In the genomic region with DNA sequence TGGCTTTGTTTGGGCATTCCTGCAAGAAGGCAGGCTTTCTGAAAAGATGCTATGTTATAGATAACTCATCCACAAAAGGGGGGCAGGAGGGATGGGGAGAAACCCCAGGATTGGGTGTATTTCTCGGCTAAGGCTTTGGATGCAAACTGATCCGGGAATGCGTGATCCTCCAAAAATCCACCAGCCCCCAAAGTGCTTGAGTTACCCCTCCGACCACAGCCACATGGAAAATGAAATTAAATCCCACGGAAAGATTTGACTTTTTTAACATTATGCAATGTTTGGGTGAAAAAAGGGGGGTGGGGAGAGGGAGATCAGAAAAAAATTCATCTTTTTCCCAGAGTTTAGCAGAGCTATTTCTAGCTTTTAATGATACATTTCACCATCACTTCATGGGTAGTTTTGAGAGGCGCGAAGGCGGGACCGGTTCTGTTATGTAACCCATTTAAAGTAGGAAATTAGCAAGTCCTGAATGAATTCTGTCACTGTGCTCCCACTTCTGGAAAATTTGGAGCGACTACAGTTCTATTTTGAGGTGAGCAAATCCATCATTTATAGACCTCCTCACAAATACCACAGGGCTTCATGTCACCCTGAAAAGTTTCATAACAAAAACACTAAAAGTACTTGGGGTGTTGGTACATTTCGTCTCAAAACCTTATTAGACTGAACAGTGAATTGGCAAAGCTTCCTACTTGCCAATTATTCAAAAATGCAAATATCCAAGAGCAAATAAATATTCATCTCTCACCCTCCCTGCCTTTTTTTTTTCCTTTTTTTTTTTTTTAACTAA, we compare ENCODE assay signal across 1 cellular context.
TF ChIP-seq lines count a peak whose summit lies in the region.

No MANE protein-coding gene starts in this region.

TF ChIP-seq in K562, 482 proteins besides CTCF, POLR2A, EP300 and RAD21 (continued from another document):
- TF ChIP-seq, protein P1, sequence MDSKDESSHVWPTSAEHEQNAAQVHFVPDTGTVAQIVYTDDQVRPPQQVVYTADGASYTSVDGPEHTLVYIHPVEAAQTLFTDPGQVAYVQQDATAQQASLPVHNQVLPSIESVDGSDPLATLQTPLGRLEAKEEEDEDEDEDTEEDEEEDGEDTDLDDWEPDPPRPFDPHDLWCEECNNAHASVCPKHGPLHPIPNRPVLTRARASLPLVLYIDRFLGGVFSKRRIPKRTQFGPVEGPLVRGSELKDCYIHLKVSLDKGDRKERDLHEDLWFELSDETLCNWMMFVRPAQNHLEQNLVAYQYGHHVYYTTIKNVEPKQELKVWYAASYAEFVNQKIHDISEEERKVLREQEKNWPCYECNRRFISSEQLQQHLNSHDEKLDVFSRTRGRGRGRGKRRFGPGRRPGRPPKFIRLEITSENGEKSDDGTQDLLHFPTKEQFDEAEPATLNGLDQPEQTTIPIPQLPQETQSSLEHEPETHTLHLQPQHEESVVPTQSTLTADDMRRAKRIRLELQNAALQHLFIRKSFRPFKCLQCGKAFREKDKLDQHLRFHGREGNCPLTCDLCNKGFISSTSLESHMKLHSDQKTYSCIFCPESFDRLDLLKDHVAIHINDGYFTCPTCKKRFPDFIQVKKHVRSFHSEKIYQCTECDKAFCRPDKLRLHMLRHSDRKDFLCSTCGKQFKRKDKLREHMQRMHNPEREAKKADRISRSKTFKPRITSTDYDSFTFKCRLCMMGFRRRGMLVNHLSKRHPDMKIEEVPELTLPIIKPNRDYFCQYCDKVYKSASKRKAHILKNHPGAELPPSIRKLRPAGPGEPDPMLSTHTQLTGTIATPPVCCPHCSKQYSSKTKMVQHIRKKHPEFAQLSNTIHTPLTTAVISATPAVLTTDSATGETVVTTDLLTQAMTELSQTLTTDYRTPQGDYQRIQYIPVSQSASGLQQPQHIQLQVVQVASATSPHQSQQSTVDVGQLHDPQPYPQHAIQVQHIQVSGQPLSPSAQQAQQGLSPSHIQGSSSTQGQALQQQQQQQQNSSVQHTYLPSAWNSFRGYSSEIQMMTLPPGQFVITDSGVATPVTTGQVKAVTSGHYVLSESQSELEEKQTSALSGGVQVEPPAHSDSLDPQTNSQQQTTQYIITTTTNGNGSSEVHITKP (IDR thresholded peaks at IDR 0.05; ENCODE audit: partially characterized antibody) = no peak
- TF ChIP-seq KDM5B (IDR thresholded peaks at IDR 0.05; ENCODE audit: insufficient replicate concordance, low read depth, low read length) = no peak
- TF ChIP-seq SMAD1 (IDR thresholded peaks at IDR 0.05; ENCODE audit: low read depth, low read length, partially characterized antibody) = no peak
- no peak for TF ChIP-seq HDAC2 (IDR thresholded peaks at IDR 0.05)
- TF ChIP-seq LEF1 (IDR thresholded peaks at IDR 0.05) = no peak
TF ChIP-seq in K562: peak in this region for 2.
